Comparison of ENCODE assay signal across 9 cellular contexts in genomic region chrX:12956704-12957541, GRCh38. TPM values are rescaled to one million over a fixed set of nuclear protein-coding genes. Genes with fewer than 3 reads are reported as not detected.
DNase-seq lines count a peak whose midpoint lies in the region; ATAC-seq and TF ChIP-seq lines count a peak whose summit lies in the region.
"Had no signal": no experiment of that assay in that cellular context is flagged by ENCODE, and none has a peak within 500 bp of the region (broad histone marks: within the 10 kb centered on the region; RNA-seq: fewer than 3 reads in every experiment).

No MANE protein-coding gene starts in this region.

- no peaks in the 10 kb centered on the region for H3K27me3 Mint-ChIP-seq in mesothelial cell of epicardium (ENCODE audit: low read depth)

- peak; percentile 48 for DNase-seq in COLO829 (ENCODE audit: low spot score)
- peak; percentile 44 for DNase-seq in SKM-1 (lab: John Stamatoyannopoulos, UW; ENCODE audit: unreplicated experiment)
- DNase-seq in caudate nucleus (lab: John Stamatoyannopoulos, UW) = no peak
- DNase-seq in mesothelial cell of epicardium (ENCODE audit: low spot score in 2 of 2, unreplicated experiment in 2 of 2) = no peak
- no peak for DNase-seq in NCI-H1048 (lab: John Stamatoyannopoulos, UW)
- DNase-seq in NCI-H1105 treated with DMSO at 0.1 percent for 48 hours (lab: John Stamatoyannopoulos, UW) = no peak

- H3K4me3 Mint-ChIP-seq in mesothelial cell of epicardium = no peak overlapping the region

- peak; percentile 68 for ATAC-seq in GM19452 (IDR thresholded peaks at IDR 0.05; ENCODE audit: unreplicated experiment)
- ATAC-seq in HG03439 (IDR thresholded peaks at IDR 0.05; ENCODE audit: unreplicated experiment) = peak; percentile 57

- H3K4me1 Mint-ChIP-seq in mesothelial cell of epicardium = peaks cover 13% of the 10 kb centered on the region

- peak overlapping the region; percentile 83 for H3K27ac Mint-ChIP-seq in mesothelial cell of epicardium

- no peaks in the 10 kb centered on the region for H3K36me3 Mint-ChIP-seq in mesothelial cell of epicardium

- H3K27ac ChIP-seq in caudate nucleus (ENCODE audit: low read depth, low read length) = peak overlapping the region; percentile 46

- peaks cover 23% of the 10 kb centered on the region for H3K9me3 Mint-ChIP-seq in mesothelial cell of epicardium

- no peak for TF ChIP-seq CTCF in mesothelial cell of epicardium (IDR thresholded peaks at IDR 0.05; ENCODE audit: unreplicated experiment)

RNA-seq across cellular contexts. Expression of gene TMSB4X, which starts 18.0 kb away (rescaled TPM):
- 2,120 to 2,167 TPM (median 2,121 TPM) in 3 replicates for total RNA-seq in mesothelial cell of epicardium

RNA-seq across cellular contexts. Expression of gene TLR8, which starts 50.5 kb away (rescaled TPM):
- total RNA-seq in mesothelial cell of epicardium = not detected in 3 replicates
- total RNA-seq: NCI-H460 had no signal

Comparison
In these comparisons a context has a peak if more than half of its experiments do, and no peak if none do; other contexts are left out.
1. DNase-seq: peak in COLO829 (single experiment) and SKM-1 (single experiment); none in caudate nucleus (0 of 61), mesothelial cell of epicardium (0 of 2), NCI-H1048 (single experiment) and NCI-H1105 treated with DMSO at 0.1 percent for 48 hours (single experiment).